Comparison of ENCODE assay signal across 23 cellular contexts in the genomic region with DNA sequence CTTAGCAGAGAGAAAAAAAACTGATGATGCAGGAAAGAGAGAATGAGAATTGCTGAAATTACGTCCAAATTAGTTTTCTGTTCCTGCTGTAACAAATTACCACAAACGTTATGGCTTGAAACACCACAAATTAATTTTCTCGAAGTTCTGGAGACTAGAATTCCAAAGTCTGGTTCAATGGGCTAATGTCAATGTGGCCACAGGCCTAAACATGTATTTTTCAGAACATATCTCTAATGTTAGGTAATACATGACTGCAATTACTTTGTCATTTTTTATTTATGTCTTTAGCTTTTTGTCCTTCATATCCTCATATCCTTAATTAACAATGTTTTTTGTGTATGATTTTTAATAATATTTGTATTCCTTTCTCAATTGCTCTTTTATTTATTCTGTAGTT.
"Had no signal": no experiment of that assay in that cellular context is flagged by ENCODE, and none has a peak within 500 bp of the region (broad histone marks: within the 10 kb centered on the region; RNA-seq: fewer than 3 reads in every experiment).

No MANE protein-coding gene starts in this region.

- H3K4me2 ChIP-seq: KMS-11, SK-N-SH had no signal

- H3K4me3 ChIP-seq: K562 had no signal

- H3K9me3 ChIP-seq: SK-N-SH had no signal

- FAIRE-seq: HTR-8/SVneo, K562 had no signal

- ATAC-seq: K562, Panc1, PC-3 had no signal

- H3K27ac ChIP-seq: HL-60, KMS-11, RWPE1 had no signal

- DNase-seq: Kasumi-1, NCI-H1048, NCI-H1105, NCI-H1417, NCI-H1436 treated with DMSO at 0.1 percent for 48 hours, NCI-H1694, NCI-H1930, NCI-H2081, NCI-H2107, NCI-H2227 treated with DMSO at 0.1 percent for 48 hours, NCI-H524, NCI-H526 treated with DMSO at 0.1 percent for 48 hours, NCI-H748 treated with DMSO at 0.1 percent for 48 hours, PC-3, SHP77, SK-N-SH, SW 1271 had no signal

- H3K9ac ChIP-seq: KMS-11, SK-N-SH had no signal
